1 cellular context compared by ENCODE assay signal in the genomic region with DNA sequence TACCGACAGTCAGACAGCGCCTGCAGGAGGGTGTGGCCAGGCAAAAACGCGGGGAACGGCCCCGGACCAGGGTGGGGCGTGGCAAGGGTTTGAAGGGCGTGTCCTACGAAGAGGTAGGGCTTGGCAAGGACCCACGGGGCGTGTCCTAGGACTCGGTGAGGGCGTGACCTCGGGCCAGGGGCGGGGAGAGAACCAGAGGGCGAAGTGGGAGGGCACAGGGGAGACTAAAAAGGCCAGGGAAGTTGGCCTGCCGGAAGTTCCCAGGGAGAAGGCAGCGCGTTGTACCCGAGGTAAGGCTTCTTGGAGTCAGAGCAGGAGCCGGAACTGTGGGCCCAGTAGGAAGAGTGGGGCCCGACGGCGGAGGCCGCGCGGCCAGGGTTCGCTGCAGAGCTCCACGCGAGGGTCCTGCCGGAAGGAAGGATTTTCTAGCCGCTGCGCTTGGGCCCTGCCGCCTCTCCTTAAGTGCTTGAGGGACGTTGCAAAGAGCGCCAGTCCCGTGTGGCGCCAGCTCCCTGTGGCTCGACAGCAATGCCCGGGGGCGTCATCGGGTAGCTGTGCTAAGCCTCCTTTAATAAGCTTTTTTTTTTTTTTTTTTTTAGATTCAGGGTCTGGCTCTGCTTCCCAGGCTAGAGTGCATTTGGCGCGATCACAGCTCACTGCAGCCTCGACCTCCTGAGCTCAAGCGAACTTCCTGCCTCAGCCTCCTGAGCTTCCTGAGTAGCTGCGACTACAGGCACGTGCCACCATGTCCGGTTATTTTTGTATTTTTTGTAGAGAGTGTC.
TF ChIP-seq lines count a peak whose summit lies in the region.

A gene with protein sequence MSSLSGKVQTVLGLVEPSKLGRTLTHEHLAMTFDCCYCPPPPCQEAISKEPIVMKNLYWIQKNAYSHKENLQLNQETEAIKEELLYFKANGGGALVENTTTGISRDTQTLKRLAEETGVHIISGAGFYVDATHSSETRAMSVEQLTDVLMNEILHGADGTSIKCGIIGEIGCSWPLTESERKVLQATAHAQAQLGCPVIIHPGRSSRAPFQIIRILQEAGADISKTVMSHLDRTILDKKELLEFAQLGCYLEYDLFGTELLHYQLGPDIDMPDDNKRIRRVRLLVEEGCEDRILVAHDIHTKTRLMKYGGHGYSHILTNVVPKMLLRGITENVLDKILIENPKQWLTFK (plus strand): TSS at position 253 of the 782 bp plus-strand sequence. CDS start 47,375 bp downstream, outside the sequence.

TF ChIP-seq in HEK293, 187 proteins besides CTCF, POLR2A, EP300 and RAD21 (continued from another document and continues in another):
- TF ChIP-seq, protein P1, sequence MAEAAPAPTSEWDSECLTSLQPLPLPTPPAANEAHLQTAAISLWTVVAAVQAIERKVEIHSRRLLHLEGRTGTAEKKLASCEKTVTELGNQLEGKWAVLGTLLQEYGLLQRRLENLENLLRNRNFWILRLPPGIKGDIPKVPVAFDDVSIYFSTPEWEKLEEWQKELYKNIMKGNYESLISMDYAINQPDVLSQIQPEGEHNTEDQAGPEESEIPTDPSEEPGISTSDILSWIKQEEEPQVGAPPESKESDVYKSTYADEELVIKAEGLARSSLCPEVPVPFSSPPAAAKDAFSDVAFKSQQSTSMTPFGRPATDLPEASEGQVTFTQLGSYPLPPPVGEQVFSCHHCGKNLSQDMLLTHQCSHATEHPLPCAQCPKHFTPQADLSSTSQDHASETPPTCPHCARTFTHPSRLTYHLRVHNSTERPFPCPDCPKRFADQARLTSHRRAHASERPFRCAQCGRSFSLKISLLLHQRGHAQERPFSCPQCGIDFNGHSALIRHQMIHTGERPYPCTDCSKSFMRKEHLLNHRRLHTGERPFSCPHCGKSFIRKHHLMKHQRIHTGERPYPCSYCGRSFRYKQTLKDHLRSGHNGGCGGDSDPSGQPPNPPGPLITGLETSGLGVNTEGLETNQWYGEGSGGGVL (tag by site-specific recombination; IDR thresholded peaks at IDR 0.05), result no peak
- TF ChIP-seq ZNF830 (tag by site-specific recombination; IDR thresholded peaks at IDR 0.05; ENCODE audit: low read depth) (no peak), ZNF664 (tag by site-specific recombination; IDR thresholded peaks at IDR 0.05) (no peak), ZNF544 (tag by site-specific recombination; IDR thresholded peaks at IDR 0.05) (no peak), ZNF175 (tag by site-specific recombination; IDR thresholded peaks at IDR 0.05) (no peak), ZNF76 (tag by site-specific recombination; IDR thresholded peaks at IDR 0.05; ENCODE audit: borderline replicate concordance, low read depth) (peak; percentile 49; the same call in 1 of the 2 replicates), ZXDB (tag by site-specific recombination; IDR thresholded peaks at IDR 0.05) (peak; percentile 81), ZNF132 (tag by site-specific recombination; IDR thresholded peaks at IDR 0.05; ENCODE audit: borderline replicate concordance) (no peak), ZNF23 (tag by site-specific recombination; IDR thresholded peaks at IDR 0.05; ENCODE audit: borderline replicate concordance) (no peak), PRDM1 (tag by site-specific recombination; IDR thresholded peaks at IDR 0.05) (no peak), ZNF585B (tag by site-specific recombination; IDR thresholded peaks at IDR 0.05) (no peak), WT1 (tag by site-specific recombination; IDR thresholded peaks at IDR 0.05) (peak; percentile 38; the same call in 1 of the 2 replicates), ZNF341 (tag by site-specific recombination; IDR thresholded peaks at IDR 0.05; ENCODE audit: low read depth) (no peak), ZNF530 (tag by site-specific recombination; IDR thresholded peaks at IDR 0.05; ENCODE audit: low read depth) (no peak), ZNF571 (tag by site-specific recombination; IDR thresholded peaks at IDR 0.05) (no peak), ZNF133 (tag by site-specific recombination; IDR thresholded peaks at IDR 0.05) (no peak), ZNF501 (tag by site-specific recombination; IDR thresholded peaks at IDR 0.05) (peak; percentile 89), YY2 (tag by site-specific recombination; IDR thresholded peaks at IDR 0.05) (no peak), ZBTB8A (tag by site-specific recombination; IDR thresholded peaks at IDR 0.05) (peak; percentile 85), ZNF837 (tag by site-specific recombination; IDR thresholded peaks at IDR 0.05) (no peak), ZNF211 (tag by site-specific recombination; IDR thresholded peaks at IDR 0.05; ENCODE audit: low read depth) (no peak)
- TF ChIP-seq, protein P2, sequence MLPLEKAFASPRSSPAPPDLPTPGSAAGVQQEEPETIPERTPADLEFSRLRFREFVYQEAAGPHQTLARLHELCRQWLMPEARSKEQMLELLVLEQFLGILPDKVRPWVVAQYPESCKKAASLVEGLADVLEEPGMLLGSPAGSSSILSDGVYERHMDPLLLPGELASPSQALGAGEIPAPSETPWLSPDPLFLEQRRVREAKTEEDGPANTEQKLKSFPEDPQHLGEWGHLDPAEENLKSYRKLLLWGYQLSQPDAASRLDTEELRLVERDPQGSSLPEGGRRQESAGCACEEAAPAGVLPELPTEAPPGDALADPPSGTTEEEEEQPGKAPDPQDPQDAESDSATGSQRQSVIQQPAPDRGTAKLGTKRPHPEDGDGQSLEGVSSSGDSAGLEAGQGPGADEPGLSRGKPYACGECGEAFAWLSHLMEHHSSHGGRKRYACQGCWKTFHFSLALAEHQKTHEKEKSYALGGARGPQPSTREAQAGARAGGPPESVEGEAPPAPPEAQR (tag by site-specific recombination; IDR thresholded peaks at IDR 0.05), result no peak
- TF ChIP-seq, protein P3, sequence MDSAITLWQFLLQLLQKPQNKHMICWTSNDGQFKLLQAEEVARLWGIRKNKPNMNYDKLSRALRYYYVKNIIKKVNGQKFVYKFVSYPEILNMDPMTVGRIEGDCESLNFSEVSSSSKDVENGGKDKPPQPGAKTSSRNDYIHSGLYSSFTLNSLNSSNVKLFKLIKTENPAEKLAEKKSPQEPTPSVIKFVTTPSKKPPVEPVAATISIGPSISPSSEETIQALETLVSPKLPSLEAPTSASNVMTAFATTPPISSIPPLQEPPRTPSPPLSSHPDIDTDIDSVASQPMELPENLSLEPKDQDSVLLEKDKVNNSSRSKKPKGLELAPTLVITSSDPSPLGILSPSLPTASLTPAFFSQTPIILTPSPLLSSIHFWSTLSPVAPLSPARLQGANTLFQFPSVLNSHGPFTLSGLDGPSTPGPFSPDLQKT (IDR thresholded peaks at IDR 0.05; ENCODE audit: borderline replicate concordance, low read depth, low read length), result peak; percentile 88
- TF ChIP-seq, protein P4, sequence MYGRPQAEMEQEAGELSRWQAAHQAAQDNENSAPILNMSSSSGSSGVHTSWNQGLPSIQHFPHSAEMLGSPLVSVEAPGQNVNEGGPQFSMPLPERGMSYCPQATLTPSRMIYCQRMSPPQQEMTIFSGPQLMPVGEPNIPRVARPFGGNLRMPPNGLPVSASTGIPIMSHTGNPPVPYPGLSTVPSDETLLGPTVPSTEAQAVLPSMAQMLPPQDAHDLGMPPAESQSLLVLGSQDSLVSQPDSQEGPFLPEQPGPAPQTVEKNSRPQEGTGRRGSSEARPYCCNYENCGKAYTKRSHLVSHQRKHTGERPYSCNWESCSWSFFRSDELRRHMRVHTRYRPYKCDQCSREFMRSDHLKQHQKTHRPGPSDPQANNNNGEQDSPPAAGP (tag by site-specific recombination; IDR thresholded peaks at IDR 0.05), result peak; percentile 59; the same call in 1 of the 2 replicates
- TF ChIP-seq, protein P5, sequence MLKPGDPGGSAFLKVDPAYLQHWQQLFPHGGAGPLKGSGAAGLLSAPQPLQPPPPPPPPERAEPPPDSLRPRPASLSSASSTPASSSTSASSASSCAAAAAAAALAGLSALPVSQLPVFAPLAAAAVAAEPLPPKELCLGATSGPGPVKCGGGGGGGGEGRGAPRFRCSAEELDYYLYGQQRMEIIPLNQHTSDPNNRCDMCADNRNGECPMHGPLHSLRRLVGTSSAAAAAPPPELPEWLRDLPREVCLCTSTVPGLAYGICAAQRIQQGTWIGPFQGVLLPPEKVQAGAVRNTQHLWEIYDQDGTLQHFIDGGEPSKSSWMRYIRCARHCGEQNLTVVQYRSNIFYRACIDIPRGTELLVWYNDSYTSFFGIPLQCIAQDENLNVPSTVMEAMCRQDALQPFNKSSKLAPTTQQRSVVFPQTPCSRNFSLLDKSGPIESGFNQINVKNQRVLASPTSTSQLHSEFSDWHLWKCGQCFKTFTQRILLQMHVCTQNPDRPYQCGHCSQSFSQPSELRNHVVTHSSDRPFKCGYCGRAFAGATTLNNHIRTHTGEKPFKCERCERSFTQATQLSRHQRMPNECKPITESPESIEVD (tag by site-specific recombination; IDR thresholded peaks at IDR 0.05), result no peak
- TF ChIP-seq, protein P6, sequence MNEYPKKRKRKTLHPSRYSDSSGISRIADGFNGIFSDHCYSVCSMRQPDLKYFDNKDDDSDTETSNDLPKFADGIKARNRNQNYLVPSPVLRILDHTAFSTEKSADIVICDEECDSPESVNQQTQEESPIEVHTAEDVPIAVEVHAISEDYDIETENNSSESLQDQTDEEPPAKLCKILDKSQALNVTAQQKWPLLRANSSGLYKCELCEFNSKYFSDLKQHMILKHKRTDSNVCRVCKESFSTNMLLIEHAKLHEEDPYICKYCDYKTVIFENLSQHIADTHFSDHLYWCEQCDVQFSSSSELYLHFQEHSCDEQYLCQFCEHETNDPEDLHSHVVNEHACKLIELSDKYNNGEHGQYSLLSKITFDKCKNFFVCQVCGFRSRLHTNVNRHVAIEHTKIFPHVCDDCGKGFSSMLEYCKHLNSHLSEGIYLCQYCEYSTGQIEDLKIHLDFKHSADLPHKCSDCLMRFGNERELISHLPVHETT (tag by site-specific recombination; IDR thresholded peaks at IDR 0.05), result 0 out of 2 replicates have a peak, but pooled peaks have one; percentile 59
- TF ChIP-seq, protein P7, sequence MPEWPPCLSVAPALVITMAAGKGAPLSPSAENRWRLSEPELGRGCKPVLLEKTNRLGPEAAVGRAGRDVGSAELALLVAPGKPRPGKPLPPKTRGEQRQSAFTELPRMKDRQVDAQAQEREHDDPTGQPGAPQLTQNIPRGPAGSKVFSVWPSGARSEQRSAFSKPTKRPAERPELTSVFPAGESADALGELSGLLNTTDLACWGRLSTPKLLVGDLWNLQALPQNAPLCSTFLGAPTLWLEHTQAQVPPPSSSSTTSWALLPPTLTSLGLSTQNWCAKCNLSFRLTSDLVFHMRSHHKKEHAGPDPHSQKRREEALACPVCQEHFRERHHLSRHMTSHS (tag by site-specific recombination; IDR thresholded peaks at IDR 0.05), result no peak
- TF ChIP-seq, protein P8, sequence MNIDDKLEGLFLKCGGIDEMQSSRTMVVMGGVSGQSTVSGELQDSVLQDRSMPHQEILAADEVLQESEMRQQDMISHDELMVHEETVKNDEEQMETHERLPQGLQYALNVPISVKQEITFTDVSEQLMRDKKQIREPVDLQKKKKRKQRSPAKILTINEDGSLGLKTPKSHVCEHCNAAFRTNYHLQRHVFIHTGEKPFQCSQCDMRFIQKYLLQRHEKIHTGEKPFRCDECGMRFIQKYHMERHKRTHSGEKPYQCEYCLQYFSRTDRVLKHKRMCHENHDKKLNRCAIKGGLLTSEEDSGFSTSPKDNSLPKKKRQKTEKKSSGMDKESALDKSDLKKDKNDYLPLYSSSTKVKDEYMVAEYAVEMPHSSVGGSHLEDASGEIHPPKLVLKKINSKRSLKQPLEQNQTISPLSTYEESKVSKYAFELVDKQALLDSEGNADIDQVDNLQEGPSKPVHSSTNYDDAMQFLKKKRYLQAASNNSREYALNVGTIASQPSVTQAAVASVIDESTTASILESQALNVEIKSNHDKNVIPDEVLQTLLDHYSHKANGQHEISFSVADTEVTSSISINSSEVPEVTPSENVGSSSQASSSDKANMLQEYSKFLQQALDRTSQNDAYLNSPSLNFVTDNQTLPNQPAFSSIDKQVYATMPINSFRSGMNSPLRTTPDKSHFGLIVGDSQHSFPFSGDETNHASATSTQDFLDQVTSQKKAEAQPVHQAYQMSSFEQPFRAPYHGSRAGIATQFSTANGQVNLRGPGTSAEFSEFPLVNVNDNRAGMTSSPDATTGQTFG (tag by site-specific recombination; IDR thresholded peaks at IDR 0.05; ENCODE audit: borderline replicate concordance), result no peak
- TF ChIP-seq, protein P9, sequence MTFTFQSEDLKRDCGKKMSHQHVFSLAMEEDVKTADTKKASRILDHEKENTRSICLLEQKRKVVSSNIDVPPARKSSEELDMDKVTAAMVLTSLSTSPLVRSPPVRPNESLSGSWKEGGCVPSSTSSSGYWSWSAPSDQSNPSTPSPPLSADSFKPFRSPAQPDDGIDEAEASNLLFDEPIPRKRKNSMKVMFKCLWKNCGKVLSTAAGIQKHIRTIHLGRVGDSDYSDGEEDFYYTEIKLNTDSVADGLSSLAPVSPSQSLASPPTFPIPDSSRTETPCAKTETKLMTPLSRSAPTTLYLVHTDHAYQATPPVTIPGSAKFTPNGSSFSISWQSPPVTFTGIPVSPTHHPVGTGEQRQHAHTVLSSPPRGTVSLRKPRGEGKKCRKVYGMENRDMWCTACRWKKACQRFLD (tag by site-specific recombination; IDR thresholded peaks at IDR 0.05), result no peak
- TF ChIP-seq, protein P10, sequence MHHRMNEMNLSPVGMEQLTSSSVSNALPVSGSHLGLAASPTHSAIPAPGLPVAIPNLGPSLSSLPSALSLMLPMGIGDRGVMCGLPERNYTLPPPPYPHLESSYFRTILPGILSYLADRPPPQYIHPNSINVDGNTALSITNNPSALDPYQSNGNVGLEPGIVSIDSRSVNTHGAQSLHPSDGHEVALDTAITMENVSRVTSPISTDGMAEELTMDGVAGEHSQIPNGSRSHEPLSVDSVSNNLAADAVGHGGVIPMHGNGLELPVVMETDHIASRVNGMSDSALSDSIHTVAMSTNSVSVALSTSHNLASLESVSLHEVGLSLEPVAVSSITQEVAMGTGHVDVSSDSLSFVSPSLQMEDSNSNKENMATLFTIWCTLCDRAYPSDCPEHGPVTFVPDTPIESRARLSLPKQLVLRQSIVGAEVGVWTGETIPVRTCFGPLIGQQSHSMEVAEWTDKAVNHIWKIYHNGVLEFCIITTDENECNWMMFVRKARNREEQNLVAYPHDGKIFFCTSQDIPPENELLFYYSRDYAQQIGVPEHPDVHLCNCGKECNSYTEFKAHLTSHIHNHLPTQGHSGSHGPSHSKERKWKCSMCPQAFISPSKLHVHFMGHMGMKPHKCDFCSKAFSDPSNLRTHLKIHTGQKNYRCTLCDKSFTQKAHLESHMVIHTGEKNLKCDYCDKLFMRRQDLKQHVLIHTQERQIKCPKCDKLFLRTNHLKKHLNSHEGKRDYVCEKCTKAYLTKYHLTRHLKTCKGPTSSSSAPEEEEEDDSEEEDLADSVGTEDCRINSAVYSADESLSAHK (tag by site-specific recombination; IDR thresholded peaks at IDR 0.05), result peak; percentile 41; the same call in 1 of the 2 replicates
